26 cellular contexts compared by ENCODE assay signal in genomic region chr2:60853512-60853911, GRCh38.
"Had no signal": no experiment of that assay in that cellular context is flagged by ENCODE, and none has a peak within 500 bp of the region (broad histone marks: within the 10 kb centered on the region; RNA-seq: fewer than 3 reads in every experiment).

No MANE protein-coding gene starts in this region.

- H3K36me3 ChIP-seq: left lung, stomach, suprapubic skin, tibial nerve, uterus had no signal

- H3K9me3 ChIP-seq: left lung, stomach, suprapubic skin, tibial nerve, uterus had no signal

- H3K4me3 Mint-ChIP-seq: activated B cell treated with CpG ODN at 0.5 μM for 24 hours; activated CD4-positive, alpha-beta memory T cell treated with anti-CD3 and anti-CD28 coated beads, Interleukin-2, amount 10 ng/mL, durations not matched to agents 7 days and 5 days; activated CD4-positive, alpha-beta T cell treated with anti-CD3 and anti-CD28 coated beads, Interleukin-2, amount 10 ng/mL, durations not matched to agents 24 days and 14 days; immature natural killer cell; memory B cell; nephron had no signal

- H3K27ac Mint-ChIP-seq: activated B cell treated with CpG ODN at 0.5 μM for 24 hours; activated CD4-positive, alpha-beta memory T cell treated with anti-CD3 and anti-CD28 coated beads, Interleukin-2, amount 10 ng/mL, durations not matched to agents 7 days and 5 days; activated CD4-positive, alpha-beta T cell treated with anti-CD3 and anti-CD28 coated beads, Interleukin-2, amount 10 ng/mL, durations not matched to agents 24 days and 14 days; memory B cell; nephron had no signal

- H3K4me3 ChIP-seq: hepatocyte, left lung, skin epidermis, stomach, suprapubic skin, tibial nerve, uterus had no signal

- ATAC-seq: left lung had no signal

- H3K27me3 ChIP-seq: hepatocyte, left lung, stomach, suprapubic skin, tibial nerve, uterus had no signal

- H3K27ac ChIP-seq: hepatocyte, parathyroid adenoma, skin epidermis, stomach, suprapubic skin, tibial nerve, uterus had no signal

- H3K79me2 ChIP-seq: hepatocyte, parathyroid adenoma had no signal

- H3K9ac ChIP-seq: parathyroid adenoma had no signal

- H3K4me2 ChIP-seq: hepatocyte had no signal

- H2AFZ ChIP-seq: hepatocyte, parathyroid adenoma had no signal

- DNase-seq: activated B cell treated with CpG ODN at 0.5 μM for 24 hours; activated CD4-positive, alpha-beta memory T cell treated with anti-CD3 and anti-CD28 coated beads, Interleukin-2, amount 10 ng/mL, durations not matched to agents 7 days and 5 days; activated CD4-positive, alpha-beta T cell treated with anti-CD3 and anti-CD28 coated beads, Interleukin-2, amount 10 ng/mL, durations not matched to agents 24 days and 14 days; activated effector memory CD4-positive, alpha-beta T cell treated with anti-CD3 and anti-CD28 coated beads, Interleukin-2, amount 50 U/mL, for 16 hours; activated naive CD4-positive, alpha-beta T cell treated with anti-CD3 and anti-CD28 coated beads, Interleukin-2, amount 50 U/mL, for 16 hours; aorta; central memory CD4-positive, alpha-beta T cell; dermis blood vessel endothelial cell; effector CD8-positive, alpha-beta T cell; erythroblast; foreskin fibroblast; immature natural killer cell; left lung; nucleus accumbens; right cardiac atrium; stimulated activated CD4-positive, alpha-beta T cell treated with anti-CD3 and anti-CD28 coated beads, Interleukin-1b, Interleukin-23, amount 100 ng/mL, for 48 hours; stomach; T-helper 1 cell; uterus had no signal

- H3K36me3 Mint-ChIP-seq: memory B cell had no signal

- H3K9me3 Mint-ChIP-seq: activated B cell treated with CpG ODN at 0.5 μM for 24 hours; activated CD4-positive, alpha-beta memory T cell treated with anti-CD3 and anti-CD28 coated beads, Interleukin-2, amount 10 ng/mL, durations not matched to agents 7 days and 5 days; activated CD4-positive, alpha-beta T cell treated with anti-CD3 and anti-CD28 coated beads, Interleukin-2, amount 10 ng/mL, durations not matched to agents 24 days and 14 days; memory B cell; nephron had no signal

- H3K4me1 ChIP-seq: parathyroid adenoma, suprapubic skin, tibial nerve, uterus had no signal

- H3K4me1 Mint-ChIP-seq: activated CD4-positive, alpha-beta memory T cell treated with anti-CD3 and anti-CD28 coated beads, Interleukin-2, amount 10 ng/mL, durations not matched to agents 7 days and 5 days; immature natural killer cell; nephron had no signal

- H3K27me3 Mint-ChIP-seq: activated B cell treated with CpG ODN at 0.5 μM for 24 hours; activated CD4-positive, alpha-beta memory T cell treated with anti-CD3 and anti-CD28 coated beads, Interleukin-2, amount 10 ng/mL, durations not matched to agents 7 days and 5 days; memory B cell had no signal
